In genomic region chr2:157793053-157793612, GRCh38 we compare ENCODE assay signal across 15 cellular contexts.
DNase-seq lines count a peak whose midpoint lies in the region; ATAC-seq and TF ChIP-seq lines count a peak whose summit lies in the region.
"Had no signal": no experiment of that assay in that cellular context is flagged by ENCODE, and none has a peak within 500 bp of the region (broad histone marks: within the 10 kb centered on the region; RNA-seq: fewer than 3 reads in every experiment).

No MANE protein-coding gene starts in this region.

- H3K27ac ChIP-seq in colonic mucosa, result no peak overlapping the region
- H3K27ac ChIP-seq: uterus had no signal

- no peaks in the 10 kb centered on the region for H3K36me3 ChIP-seq in colonic mucosa
- H3K36me3 ChIP-seq: uterus had no signal

- H3K27me3 Mint-ChIP-seq in neural crest cell (ENCODE audit: low read depth), result no peaks in the 10 kb centered on the region

- peaks cover 7% of the 10 kb centered on the region for H3K4me1 ChIP-seq in colonic mucosa
- H3K4me1 ChIP-seq: uterus had no signal

- DNase-seq in AG10803 (ENCODE audit: low read depth) (no peak), colonic mucosa (no peak), neural crest cell (ENCODE audit: low read depth, low spot score) (no peak), NOMO-1 (lab: John Stamatoyannopoulos, UW; ENCODE audit: unreplicated experiment in 2 of 2) (no peak), cerebellar nuclear complex (lab: John Stamatoyannopoulos, UW) (no peak), omental fat pad (ENCODE audit: low spot score) (no peak), DMS79 treated with DMSO at 0.1 percent for 48 hours (lab: John Stamatoyannopoulos, UW) (no peak)
- DNase-seq: Calu3, midbrain, NCI-H2171, OCI-M1, right cardiac atrium, uterus had no signal

- ATAC-seq in HG03159 (IDR thresholded peaks at IDR 0.05; ENCODE audit: unreplicated experiment) (peak; percentile 47), omental fat pad (ENCODE audit: low FRiP score) (no peak)
- ATAC-seq: GM12878 had no signal

- peaks cover 23% of the 10 kb centered on the region for H3K4me1 Mint-ChIP-seq in neural crest cell

- no peaks in the 10 kb centered on the region for H3K9me3 Mint-ChIP-seq in neural crest cell

- no peaks in the 10 kb centered on the region for H3K9me3 ChIP-seq in colonic mucosa
- H3K9me3 ChIP-seq: uterus had no signal

- no peaks in the 10 kb centered on the region for H3K27me3 ChIP-seq in colonic mucosa
- H3K27me3 ChIP-seq: uterus had no signal

- peak; percentile 47 for TF ChIP-seq CTCF in AG10803 (conservative IDR thresholded peaks at IDR 0.05; ENCODE audit: low read length)
- peak; percentile 13 for TF ChIP-seq CTCF in colonic mucosa (IDR thresholded peaks at IDR 0.05)
- TF ChIP-seq CTCF in neural crest cell (conservative IDR thresholded peaks at IDR 0.05), result peak; percentile 52
- TF ChIP-seq CTCF in omental fat pad (IDR thresholded peaks at IDR 0.05), result no peak

- H3K36me3 Mint-ChIP-seq in neural crest cell (ENCODE audit: low read depth), result peaks cover 3% of the 10 kb centered on the region

- H3K4me3 ChIP-seq in AG10803 (ENCODE audit: low read length) (no peak overlapping the region), colonic mucosa (no peak overlapping the region)
- H3K4me3 ChIP-seq: GM12878, uterus had no signal

- intact Hi-C loops in colonic mucosa (cut with DNase I), result no loop called here

- peak overlapping the region; percentile 52 for H3K27ac Mint-ChIP-seq in neural crest cell (ENCODE audit: unreplicated experiment)

- H3K9ac ChIP-seq in colonic mucosa (ENCODE audit: low read depth in 2 of 2, low read length in 2 of 2), result no peak overlapping the region

- H3K4me3 Mint-ChIP-seq in neural crest cell, result no peak overlapping the region

Comparison
In these comparisons a context has a peak if more than half of its experiments do, and no peak if none do; other contexts are left out.
1. CTCF ChIP-seq: peak in AG10803 (single experiment), colonic mucosa (single experiment) and neural crest cell (single experiment); none in omental fat pad (0 of 3).